ENCODE assay signal across 1 cellular context in the genomic region with DNA sequence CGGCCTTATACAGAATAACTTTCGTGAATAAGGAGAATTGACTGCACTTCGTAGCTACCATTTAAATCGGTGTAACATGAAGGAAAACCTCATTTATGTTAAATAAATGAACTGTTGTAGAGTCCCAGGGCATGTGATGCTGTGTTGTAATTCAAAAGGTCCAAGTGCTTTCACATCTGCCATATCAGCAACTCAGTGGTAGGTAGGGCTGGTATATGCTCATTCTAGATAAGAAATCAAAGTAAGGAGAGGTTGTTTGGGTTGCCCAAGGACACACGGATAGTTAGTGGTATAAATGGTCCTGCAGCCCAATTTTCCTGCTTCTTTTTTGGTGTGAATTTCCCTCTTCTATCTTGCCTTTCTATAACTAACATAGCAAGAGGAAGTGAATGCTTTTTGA.
TF ChIP-seq lines count a peak whose summit lies in the region.

No MANE protein-coding gene starts in this region.

TF ChIP-seq in K562, 482 proteins besides CTCF, POLR2A, EP300 and RAD21 (continued from another document):
- TF ChIP-seq TSHZ1 (CRISPR knock-in tag; IDR thresholded peaks at IDR 0.05): no peak
- TF ChIP-seq MAFG (tag; conservative IDR thresholded peaks at IDR 0.05): peak; percentile 27; the same call in 1 of the 2 replicates
- TF ChIP-seq C11orf30 (IDR thresholded peaks at IDR 0.05; ENCODE audit: low read depth): peak; percentile 21; the same call in 1 of the 2 replicates
- peak; percentile 25; the same call in 1 of the 2 replicates for TF ChIP-seq NCOR1 (IDR thresholded peaks at IDR 0.05)
- no peak for TF ChIP-seq SMAD4 (CRISPR knock-in tag; conservative IDR thresholded peaks at IDR 0.05)
- TF ChIP-seq, protein P1, sequence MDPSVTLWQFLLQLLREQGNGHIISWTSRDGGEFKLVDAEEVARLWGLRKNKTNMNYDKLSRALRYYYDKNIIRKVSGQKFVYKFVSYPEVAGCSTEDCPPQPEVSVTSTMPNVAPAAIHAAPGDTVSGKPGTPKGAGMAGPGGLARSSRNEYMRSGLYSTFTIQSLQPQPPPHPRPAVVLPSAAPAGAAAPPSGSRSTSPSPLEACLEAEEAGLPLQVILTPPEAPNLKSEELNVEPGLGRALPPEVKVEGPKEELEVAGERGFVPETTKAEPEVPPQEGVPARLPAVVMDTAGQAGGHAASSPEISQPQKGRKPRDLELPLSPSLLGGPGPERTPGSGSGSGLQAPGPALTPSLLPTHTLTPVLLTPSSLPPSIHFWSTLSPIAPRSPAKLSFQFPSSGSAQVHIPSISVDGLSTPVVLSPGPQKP (CRISPR knock-in tag; IDR thresholded peaks at IDR 0.05): no peak
- peak; percentile 19 to 21; a peak in 1 of 4 replicates for TF ChIP-seq KDM1A (IDR thresholded peaks at IDR 0.05)
- TF ChIP-seq HDAC2 (IDR thresholded peaks at IDR 0.05): no peak
- TF ChIP-seq ZNF316 (IDR thresholded peaks at IDR 0.05): 0 out of 2 replicates have a peak, but pooled peaks have one; percentile 10
- no peak for TF ChIP-seq SPI1 (IDR thresholded peaks at IDR 0.05; ENCODE audit: borderline replicate concordance, low read depth, low read length)
- no peak for TF ChIP-seq ZNF384 (IDR thresholded peaks at IDR 0.05; ENCODE audit: low read depth, low read length)
- TF ChIP-seq TRIM25 (IDR thresholded peaks at IDR 0.05; ENCODE audit: borderline replicate concordance): no peak
- no peak for TF ChIP-seq CTBP1 (IDR thresholded peaks at IDR 0.05; ENCODE audit: borderline replicate concordance)
- TF ChIP-seq TAL1 (IDR thresholded peaks at IDR 0.05): peak; percentile 48; the same call in 1 of the 2 replicates
- TF ChIP-seq CBFA2T3 (IDR thresholded peaks at IDR 0.05): peak; percentile 77
- TF ChIP-seq RCOR1 (IDR thresholded peaks at IDR 0.05; ENCODE audit: borderline replicate concordance in 1 of 2, low read depth in 2 of 2, low read length in 2 of 2): peak in 1 of 2 experiments; percentile 51; a peak in 1 of 4 replicates
- TF ChIP-seq ZBTB12 (CRISPR knock-in tag; IDR thresholded peaks at IDR 0.05): no peak
TF ChIP-seq in K562: peak in this region for 9.
